In the genomic region with DNA sequence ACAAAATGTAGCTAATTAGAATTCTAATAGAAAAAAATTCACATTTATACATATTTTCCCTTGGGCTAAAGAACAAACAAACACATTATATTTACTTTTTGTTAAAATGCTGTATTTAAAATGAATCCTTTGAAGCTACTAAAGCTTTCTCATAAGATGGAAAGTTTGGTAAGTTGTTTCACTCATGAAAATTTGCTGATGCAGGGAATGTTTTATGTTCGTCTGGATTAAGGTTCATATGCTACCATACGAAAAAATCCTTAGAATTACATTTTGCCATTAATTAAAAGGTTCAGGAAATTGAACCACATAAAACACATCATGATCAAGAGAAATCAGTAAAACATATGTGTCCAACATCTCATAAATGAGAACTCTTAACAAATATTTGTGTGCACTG, we compare ENCODE assay signal across 30 cellular contexts.
"Had no signal": no experiment of that assay in that cellular context is flagged by ENCODE, and none has a peak within 500 bp of the region (broad histone marks: within the 10 kb centered on the region; RNA-seq: fewer than 3 reads in every experiment).

No MANE protein-coding gene starts in this region.

- H3K27ac ChIP-seq: adrenal gland, body of pancreas, epithelial cell of prostate, esophagus squamous epithelium had no signal

- FAIRE-seq: endothelial cell of umbilical vein had no signal

- H3K27me3 ChIP-seq: adrenal gland, body of pancreas, esophagus squamous epithelium had no signal

- H3K9me3 ChIP-seq: adrenal gland, body of pancreas, esophagus squamous epithelium had no signal

- H3K4me3 ChIP-seq: adrenal gland, body of pancreas, esophagus squamous epithelium had no signal

- H3K4me1 ChIP-seq: body of pancreas had no signal

- ATAC-seq: activated CD4-positive, alpha-beta T cell treated with anti-CD3 and anti-CD28 coated beads for 36 hours; activated CD8-positive, alpha-beta memory T cell treated with anti-CD3 and anti-CD28 coated beads, Interleukin-2, amount 10 ng/mL, durations not matched to agents 7 days and 5 days; activated CD8-positive, alpha-beta T cell treated with anti-CD3 and anti-CD28 coated beads, Interleukin-2, amount 10 ng/mL, durations not matched to agents 7 days and 5 days; activated naive CD8-positive, alpha-beta T cell treated with anti-CD3 and anti-CD28 coated beads, Interleukin-2, amount 50 U/mL, for 24 hours; body of pancreas; effector memory CD8-positive, alpha-beta T cell had no signal

- DNase-seq: activated CD4-positive, alpha-beta memory T cell treated with anti-CD3 and anti-CD28 coated beads for 36 hours; activated CD4-positive, alpha-beta T cell treated with anti-CD3 and anti-CD28 coated beads for 36 hours; activated CD4-positive, alpha-beta T cell treated with anti-CD3 and anti-CD28 coated beads, Interleukin-2, amount 10 ng/mL, durations not matched to agents 24 days and 14 days; activated CD4-positive, CD25-positive, alpha-beta regulatory T cell; activated CD4-positive, CD25-positive, alpha-beta regulatory T cell treated with anti-CD3 and anti-CD28 coated beads, Interleukin-2, amount 50 U/mL, for 72 hours; activated CD8-positive, alpha-beta memory T cell treated with anti-CD3 and anti-CD28 coated beads, Interleukin-2, amount 10 ng/mL, durations not matched to agents 7 days and 5 days; activated CD8-positive, alpha-beta memory T cell treated with anti-CD3 and anti-CD28 coated beads, Interleukin-2, amount 50 U/mL, for 4 hours; activated CD8-positive, alpha-beta T cell treated with anti-CD3 and anti-CD28 coated beads, Interleukin-2, amount 10 ng/mL, durations not matched to agents 7 days and 5 days; activated effector memory CD4-positive, alpha-beta T cell treated with anti-CD3 and anti-CD28 coated beads, Interleukin-2, amount 50 U/mL, for 16 hours; activated naive CD4-positive, alpha-beta T cell treated with anti-CD3 and anti-CD28 coated beads for 36 hours; activated naive CD8-positive, alpha-beta T cell treated with anti-CD3 and anti-CD28 coated beads for 36 hours; activated naive CD8-positive, alpha-beta T cell treated with anti-CD3 and anti-CD28 coated beads, Interleukin-2, amount 50 U/mL, for 24 hours; activated T-cell treated with anti-CD3 and anti-CD28 coated beads, Interleukin-2, amount 50 U/mL, for 1 hour; activated T-cell treated with anti-CD3 and anti-CD28 coated beads, Interleukin-2, amount 50 U/mL, for 48 hours; adrenal gland; amygdala; aorta; body of pancreas; caudate nucleus; cortex of kidney; dermis blood vessel endothelial cell; effector CD4-positive, alpha-beta T cell; effector memory CD8-positive, alpha-beta T cell; esophagus squamous epithelium; foreskin melanocyte; head of caudate nucleus; hippocampal formation; T1000 had no signal
